Comparison of ENCODE assay signal across 11 cellular contexts in genomic region chr2:237290249-237290648, GRCh38.
DNase-seq lines count a peak whose midpoint lies in the region; ATAC-seq and TF ChIP-seq lines count a peak whose summit lies in the region.
"Had no signal": no experiment of that assay in that cellular context is flagged by ENCODE, and none has a peak within 500 bp of the region (broad histone marks: within the 10 kb centered on the region; RNA-seq: fewer than 3 reads in every experiment).

No MANE protein-coding gene starts in this region.

- peak; percentile 67 for ATAC-seq in lung (ENCODE audit: insufficient read depth, low FRiP score)
- ATAC-seq in CD8-positive, alpha-beta T cell: no peak

- H3K27me3 Mint-ChIP-seq in dendritic cell treated with granulocyte-macrophage colony-stimulating factor and Interleukin-4, amounts not matched to agents 40 ng/mL and 50 ng/mL, for 4 days: peaks cover 31% of the 10 kb centered on the region
- peaks cover 49% of the 10 kb centered on the region for H3K27me3 Mint-ChIP-seq in CD8-positive, alpha-beta T cell (ENCODE audit: low read depth)

- H3K4me1 ChIP-seq in lung (ENCODE audit: control insufficient read depth in 2 of 2, insufficient read depth in 2 of 2, low read length in 2 of 2) (peaks cover 1 to 5% of the 10 kb centered on the region in 2 donors), suprapubic skin (peaks cover 32% of the 10 kb centered on the region)
- H3K4me1 ChIP-seq in CD8-positive, alpha-beta T cell (ENCODE audit: insufficient read depth, low read length): peaks cover 9% of the 10 kb centered on the region

- DNase-seq in HEK293T (ENCODE audit: extremely low spot score) (peak; percentile 27), lung (ENCODE audit: low spot score) (no peak), suprapubic skin (ENCODE audit: low spot score in 2 of 2) (peak; percentile 90 to 92), medulla oblongata (ENCODE audit: extremely low spot score) (no peak), OCI-M2 (lab: John Stamatoyannopoulos, UW; ENCODE audit: unreplicated experiment) (no peak)
- no peak for DNase-seq in CD8-positive, alpha-beta T cell
- no peak for DNase-seq in stimulated activated CD4-positive, alpha-beta T cell treated with anti-CD3 and anti-CD28 coated beads, Interleukin-4, amount 100 ng/mL, for 4 hours
- DNase-seq: NCI-H2081 treated with DMSO at 0.1 percent for 48 hours; stimulated activated CD8-positive, alpha-beta memory T cell treated with anti-CD3 and anti-CD28 coated beads, Interleukin-4, amount 100 ng/mL, for 48 hours had no signal

- H3K27me3 ChIP-seq in lung (ENCODE audit: control insufficient read depth, insufficient read depth) (no peaks in the 10 kb centered on the region), suprapubic skin (no peaks in the 10 kb centered on the region)
- H3K27me3 ChIP-seq in CD8-positive, alpha-beta T cell (ENCODE audit: insufficient read depth, low read length): peaks cover 13% of the 10 kb centered on the region

- intact Hi-C loops in dendritic cell treated with granulocyte-macrophage colony-stimulating factor and Interleukin-4, amounts not matched to agents 40 ng/mL and 50 ng/mL, for 4 days (cut with micrococcal nuclease): no loop called here
- intact Hi-C loops in CD8-positive, alpha-beta T cell (cut with DNase I, micrococcal nuclease): no loop called here

- TF ChIP-seq CTCF in lung (IDR thresholded peaks at IDR 0.05; ENCODE audit: control extremely low read depth, extremely low read depth) (no peak), suprapubic skin (IDR thresholded peaks at IDR 0.05) (no peak)
- no peak for TF ChIP-seq CTCF in CD8-positive, alpha-beta T cell (IDR thresholded peaks at IDR 0.05)

- CTCF ChIA-PET in HEK293T (lab: Yijun Ruan, JAX): interaction anchor here (0.6 to 0.9 kb wide), 2 partner anchors 61 to 132 kb away, joined by 3 read pairs; no protein-coding TSS in a partner anchor
- CTCF ChIA-PET in CD8-positive, alpha-beta T cell (lab: Charles Lee): no interaction called here

- TF ChIP-seq POLR2A in suprapubic skin (IDR thresholded peaks at IDR 0.05): no peak

- peaks cover 17% of the 10 kb centered on the region for H3K4me1 Mint-ChIP-seq in dendritic cell treated with granulocyte-macrophage colony-stimulating factor and Interleukin-4, amounts not matched to agents 40 ng/mL and 50 ng/mL, for 4 days (ENCODE audit: low read depth)
- H3K4me1 Mint-ChIP-seq in CD8-positive, alpha-beta T cell (ENCODE audit: low read depth): peaks cover 9% of the 10 kb centered on the region

- 26 to 57% methylated on average over 12 of the region's 12 CpGs for WGBS in lung, 2 donors
- 51% methylated on average over 12 of the region's 12 CpGs for WGBS in suprapubic skin

- H3K27ac Mint-ChIP-seq in dendritic cell treated with granulocyte-macrophage colony-stimulating factor and Interleukin-4, amounts not matched to agents 40 ng/mL and 50 ng/mL, for 4 days: peak overlapping the region; percentile 95
- no peak overlapping the region for H3K27ac Mint-ChIP-seq in CD8-positive, alpha-beta T cell

- no peak for TF ChIP-seq EP300 in suprapubic skin (IDR thresholded peaks at IDR 0.05)

- H3K4me3 Mint-ChIP-seq in dendritic cell treated with granulocyte-macrophage colony-stimulating factor and Interleukin-4, amounts not matched to agents 40 ng/mL and 50 ng/mL, for 4 days: no peak overlapping the region
- H3K4me3 Mint-ChIP-seq in CD8-positive, alpha-beta T cell: no peak overlapping the region

- H3K36me3 ChIP-seq in lung (ENCODE audit: control insufficient read depth in 2 of 2, insufficient read depth in 2 of 2, low read length in 2 of 2) (no peaks in the 10 kb centered on the region), suprapubic skin (no peaks in the 10 kb centered on the region)
- no peaks in the 10 kb centered on the region for H3K36me3 ChIP-seq in CD8-positive, alpha-beta T cell (ENCODE audit: insufficient read depth, low read length)

- peaks cover 0 to 3% of the 10 kb centered on the region in 2 donors for H3K9me3 ChIP-seq in lung (ENCODE audit: control insufficient read depth in 2 of 2, insufficient read depth in 1 of 2, low read length in 1 of 2)
- H3K9me3 ChIP-seq in suprapubic skin: peaks cover 5% of the 10 kb centered on the region
- H3K9me3 ChIP-seq in CD8-positive, alpha-beta T cell (ENCODE audit: low read length): no peaks in the 10 kb centered on the region

- POLR2A ChIA-PET in HEK293T (lab: Yijun Ruan, JAX): interaction anchor here (0.8 to 2.4 kb wide), 2 partner anchors 9 to 205 kb away, joined by 3 to 6 read pairs; partner anchors contain the start of gene COPS8
- POLR2A ChIA-PET in CD8-positive, alpha-beta T cell (lab: Charles Lee): no interaction called here

- no peaks in the 10 kb centered on the region for H3K9me3 Mint-ChIP-seq in dendritic cell treated with granulocyte-macrophage colony-stimulating factor and Interleukin-4, amounts not matched to agents 40 ng/mL and 50 ng/mL, for 4 days
- H3K9me3 Mint-ChIP-seq in CD8-positive, alpha-beta T cell: peaks cover 9% of the 10 kb centered on the region

- H3K27ac ChIP-seq in lung (ENCODE audit: low read depth in 1 of 2, low read length in 1 of 2) (peak overlapping the region; percentile 37 to 80), suprapubic skin (peak overlapping the region; percentile 82)
- no peak overlapping the region for H3K27ac ChIP-seq in CD8-positive, alpha-beta T cell (ENCODE audit: low read depth, low read length)
- H3K27ac ChIP-seq: parathyroid adenoma had no signal

- no peaks in the 10 kb centered on the region for H3K36me3 Mint-ChIP-seq in dendritic cell treated with granulocyte-macrophage colony-stimulating factor and Interleukin-4, amounts not matched to agents 40 ng/mL and 50 ng/mL, for 4 days (ENCODE audit: low read depth)
- no peaks in the 10 kb centered on the region for H3K36me3 Mint-ChIP-seq in CD8-positive, alpha-beta T cell

- no peak overlapping the region for H3K4me3 ChIP-seq in lung
- H3K4me3 ChIP-seq in suprapubic skin: no peak overlapping the region
- no peak overlapping the region for H3K4me3 ChIP-seq in CD8-positive, alpha-beta T cell (ENCODE audit: low read depth, low read length)

TF ChIP-seq in HEK293T, 16 proteins besides CTCF, POLR2A, EP300 and RAD21:
- peak; percentile 43; the same call in 1 of the 2 replicates for TF ChIP-seq PKNOX1 (IDR thresholded peaks at IDR 0.05)
- peak; percentile 76 for TF ChIP-seq L3MBTL2 (conservative IDR thresholded peaks at IDR 0.05)
- TF ChIP-seq SUZ12 (IDR thresholded peaks at IDR 0.05): no peak

Comparison
In these comparisons a context has a peak if more than half of its experiments do, and no peak if none do; other contexts are left out.
1. DNase-seq: peak in HEK293T (single experiment) and suprapubic skin (2 of 2); none in lung (single experiment), CD8-positive, alpha-beta T cell (0 of 7), stimulated activated CD4-positive, alpha-beta T cell treated with anti-CD3 and anti-CD28 coated beads, Interleukin-4, amount 100 ng/mL, for 4 hours (0 of 2), medulla oblongata (single experiment) and OCI-M2 (single experiment).